Comparison of ENCODE assay signal across 7 cellular contexts in the genomic region with DNA sequence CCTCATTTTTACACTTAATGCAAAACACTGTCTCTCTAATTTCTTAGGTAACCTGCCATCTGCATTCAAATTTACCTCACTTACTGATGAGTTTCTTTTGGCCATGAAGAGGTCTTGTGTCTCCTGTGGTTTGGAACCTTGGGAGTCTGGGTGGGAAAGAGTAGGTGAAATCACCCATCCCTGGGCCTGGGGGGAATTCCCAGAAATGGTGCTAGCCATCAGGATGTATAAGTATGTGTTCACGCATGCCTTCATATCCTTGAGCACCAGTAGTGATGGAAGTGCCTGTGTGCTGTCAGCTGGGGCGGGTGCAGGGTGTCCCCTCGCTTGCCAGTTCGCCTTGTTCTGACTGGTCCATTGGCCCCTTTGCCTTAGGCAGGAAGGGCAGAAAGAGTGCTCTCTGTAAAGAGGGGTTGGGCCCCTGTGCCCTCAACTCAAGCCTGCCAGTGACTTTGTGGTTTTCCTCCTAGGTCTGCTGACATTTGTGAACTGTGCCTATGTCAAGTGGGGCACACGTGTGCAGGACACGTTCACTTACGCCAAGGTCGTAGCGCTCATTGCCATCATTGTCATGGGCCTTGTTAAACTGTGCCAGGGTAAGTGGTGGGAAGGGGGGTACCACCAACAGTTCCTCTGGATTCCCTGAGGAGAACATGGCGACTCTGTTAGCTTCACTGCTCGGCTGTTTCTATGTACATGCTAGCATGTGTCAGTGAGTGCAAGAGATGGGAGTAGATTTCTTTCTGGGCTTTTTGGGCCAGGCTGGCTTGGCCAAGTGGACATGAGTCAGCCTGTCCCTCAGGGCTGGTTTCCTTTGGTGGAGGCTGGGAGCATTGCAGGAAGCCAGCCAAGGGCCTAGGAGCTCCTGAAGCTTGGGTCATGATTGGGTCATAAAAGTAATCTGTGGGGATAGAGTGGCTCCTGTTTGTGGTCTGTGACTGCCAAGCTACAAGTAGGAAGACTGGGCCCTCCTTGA. TPM values are rescaled to one million over a fixed set of nuclear protein-coding genes. Genes with fewer than 3 reads are reported as not detected.
DNase-seq lines count a peak whose midpoint lies in the region; ATAC-seq and TF ChIP-seq lines count a peak whose summit lies in the region.

No MANE protein-coding gene starts in this region.

- H3K36me3 ChIP-seq in Karpas-422 (ENCODE audit: insufficient read depth, low read length) (peaks cover 25% of the 10 kb centered on the region), heart right ventricle (peaks cover 0 to 59% (median 22%) of the 10 kb centered on the region in 9 donors), thymus (ENCODE audit: control insufficient read depth, insufficient read depth) (peaks cover 47% of the 10 kb centered on the region)

- H2AFZ ChIP-seq in Karpas-422 (ENCODE audit: low read length) = no peak overlapping the region

- no peaks in the 10 kb centered on the region for H3K9me2 ChIP-seq in Karpas-422 (replicated peaks; ENCODE audit: insufficient read depth, low read length)

- DNase-seq in Karpas-422 (no peak), heart right ventricle (peak; percentile 68 to 77), NCI-H345 treated with DMSO at 0.1 percent for 48 hours (lab: John Stamatoyannopoulos, UW; ENCODE audit: unreplicated experiment) (no peak), NOMO-1 treated with dmso at 0.1 percent for 144 hours (lab: John Stamatoyannopoulos, UW; ENCODE audit: unreplicated experiment) (no peak), NOMO-1 treated with DMSO at 0.1 percent for 48 hours (lab: John Stamatoyannopoulos, UW; ENCODE audit: unreplicated experiment) (no peak)
- no peak for DNase-seq in activated T-helper 2 cell treated with anti-CD3 and anti-CD28 coated beads, Interferon-gamma antibody, Interleukin-2, Interleukin-4, amounts not matched to agents 10 μg/mL and 5 μg/mL and 100 μg/mL, durations not matched to agents 14 hours and 24 hours and 36 hours (ENCODE audit: low spot score)

- H3K9ac ChIP-seq in Karpas-422 (ENCODE audit: low read length) = no peak overlapping the region

- H3K27ac Mint-ChIP-seq in activated T-helper 2 cell treated with anti-CD3 and anti-CD28 coated beads, Interferon-gamma antibody, Interleukin-2, Interleukin-4, amounts not matched to agents 10 μg/mL and 5 μg/mL and 100 μg/mL, durations not matched to agents 14 hours and 24 hours and 36 hours = peak overlapping the region; percentile 94

- H3K27me3 ChIP-seq in Karpas-422 (ENCODE audit: low read length) (no peaks in the 10 kb centered on the region), heart right ventricle (no peaks in the 10 kb centered on the region), thymus (ENCODE audit: control insufficient read depth, insufficient read depth) (no peaks in the 10 kb centered on the region)

- peak in 2 of 9 donors; percentile 12 to 15 for TF ChIP-seq CTCF in heart right ventricle (IDR thresholded peaks at IDR 0.05)

- H3K4me1 ChIP-seq in Karpas-422 (ENCODE audit: low read length) (peaks cover 89% of the 10 kb centered on the region), heart right ventricle (peaks cover 43 to 97% (median 89%) of the 10 kb centered on the region in 9 donors), thymus (ENCODE audit: control insufficient read depth, insufficient read depth, low read length) (peaks cover 78% of the 10 kb centered on the region)

- peaks cover 8% of the 10 kb centered on the region; the same call in 1 of the 2 replicates for H4K20me1 ChIP-seq in Karpas-422 (ENCODE audit: insufficient read depth, low read depth, low read length)

- WGBS in heart right ventricle, 2 donors = 77 to 85% methylated on average over 11 of the region's 11 CpGs
- 26% methylated on average over 11 of the region's 11 CpGs for WGBS in thymus

- H3K4me3 Mint-ChIP-seq in activated T-helper 2 cell treated with anti-CD3 and anti-CD28 coated beads, Interferon-gamma antibody, Interleukin-2, Interleukin-4, amounts not matched to agents 10 μg/mL and 5 μg/mL and 100 μg/mL, durations not matched to agents 14 hours and 24 hours and 36 hours (ENCODE audit: low read depth) = peak overlapping the region; percentile 1

- ATAC-seq in heart right ventricle = peak; percentile 59 to 83 (median 70)

- H3K27me3 Mint-ChIP-seq in activated T-helper 2 cell treated with anti-CD3 and anti-CD28 coated beads, Interferon-gamma antibody, Interleukin-2, Interleukin-4, amounts not matched to agents 10 μg/mL and 5 μg/mL and 100 μg/mL, durations not matched to agents 14 hours and 24 hours and 36 hours (ENCODE audit: low read depth) = no peaks in the 10 kb centered on the region

- peak overlapping the region; percentile 91 for H3K27ac ChIP-seq in Karpas-422 (ENCODE audit: low read length)
- H3K27ac ChIP-seq in heart right ventricle = peak overlapping the region; percentile 52 to 88 (median 76)
- peak overlapping the region; percentile 95 for H3K27ac ChIP-seq in thymus (ENCODE audit: low read depth)

- H3K9me3 ChIP-seq in Karpas-422 (ENCODE audit: low read length) (no peaks in the 10 kb centered on the region), heart right ventricle (no peaks in the 10 kb centered on the region), thymus (ENCODE audit: control insufficient read depth) (no peaks in the 10 kb centered on the region)

- H3K9me3 Mint-ChIP-seq in activated T-helper 2 cell treated with anti-CD3 and anti-CD28 coated beads, Interferon-gamma antibody, Interleukin-2, Interleukin-4, amounts not matched to agents 10 μg/mL and 5 μg/mL and 100 μg/mL, durations not matched to agents 14 hours and 24 hours and 36 hours = no peaks in the 10 kb centered on the region

- H3K4me1 Mint-ChIP-seq in activated T-helper 2 cell treated with anti-CD3 and anti-CD28 coated beads, Interferon-gamma antibody, Interleukin-2, Interleukin-4, amounts not matched to agents 10 μg/mL and 5 μg/mL and 100 μg/mL, durations not matched to agents 14 hours and 24 hours and 36 hours (ENCODE audit: low read depth) = peaks cover 85% of the 10 kb centered on the region

- intact Hi-C loops in activated T-helper 2 cell treated with anti-CD3 and anti-CD28 coated beads, Interferon-gamma antibody, Interleukin-2, Interleukin-4, amounts not matched to agents 10 μg/mL and 5 μg/mL and 100 μg/mL, durations not matched to agents 14 hours and 24 hours and 36 hours (cut with micrococcal nuclease) = loop anchor here (10.0 kb wide), 1 partner anchor 203 kb away; a partner anchor contains a TSS
- intact Hi-C loops in heart right ventricle (cut with DNase I) = loop anchor here in 1 of 10 donors (2.0 kb wide), 1 partner anchor 23 kb away; a partner anchor contains a TSS

- H3K36me3 Mint-ChIP-seq in activated T-helper 2 cell treated with anti-CD3 and anti-CD28 coated beads, Interferon-gamma antibody, Interleukin-2, Interleukin-4, amounts not matched to agents 10 μg/mL and 5 μg/mL and 100 μg/mL, durations not matched to agents 14 hours and 24 hours and 36 hours (ENCODE audit: low read depth) = peaks cover 82% of the 10 kb centered on the region

- no peak overlapping the region for H3K4me3 ChIP-seq in Karpas-422 (ENCODE audit: low read length)
- no peak overlapping the region for H3K4me3 ChIP-seq in heart right ventricle
- H3K4me3 ChIP-seq in thymus (ENCODE audit: low read length) = peak overlapping the region; percentile 23

- no peak overlapping the region for H3K4me2 ChIP-seq in Karpas-422 (ENCODE audit: low read depth, low read length, poor library complexity, severe bottlenecking)

- H3K79me2 ChIP-seq in Karpas-422 (ENCODE audit: low read length) = peaks cover 59% of the 10 kb centered on the region

RNA-seq across cellular contexts. Expression of a gene that starts 23.2 kb away (rescaled TPM):
- 13.3 and 28.0 TPM in 2 replicates for total RNA-seq in Karpas-422 (2014; rRNA removed; shearing (Covaris generic); ENCODE audit: low replicate concordance)
- 24.7 and 26.7 TPM in 2 replicates for total RNA-seq in activated T-helper 2 cell treated with anti-CD3 and anti-CD28 coated beads, Interferon-gamma antibody, Interleukin-2, Interleukin-4, amounts not matched to agents 10 μg/mL and 5 μg/mL and 100 μg/mL, durations not matched to agents 14 hours and 24 hours and 36 hours
- 10 to 100 TPM in 9 of 10 donors, 1 to 10 TPM in 1; 9.9 to 14.4 (median 12.8) TPM for total RNA-seq in heart right ventricle
- polyA plus RNA-seq in heart right ventricle (1 to 10 TPM; 7.3 to 9.6 TPM), thymus (12.8 TPM)

RNA-seq across cellular contexts. Expression of a gene that starts 23.2 kb away (rescaled TPM):
- 44.2 and 83.2 TPM in 2 replicates for total RNA-seq in Karpas-422 (2014; rRNA removed; shearing (Covaris generic); ENCODE audit: low replicate concordance)
- total RNA-seq in activated T-helper 2 cell treated with anti-CD3 and anti-CD28 coated beads, Interferon-gamma antibody, Interleukin-2, Interleukin-4, amounts not matched to agents 10 μg/mL and 5 μg/mL and 100 μg/mL, durations not matched to agents 14 hours and 24 hours and 36 hours = 107 and 108 TPM in 2 replicates
- 10 to 100 TPM; 28.4 to 59.2 (median 42.4) TPM for total RNA-seq in heart right ventricle
- 10 to 100 TPM; 22.6 to 85.6 TPM for polyA plus RNA-seq in heart right ventricle
- 47.3 TPM for polyA plus RNA-seq in thymus

RNA-seq across cellular contexts. Expression of a gene that starts 23.3 kb away (rescaled TPM):
- total RNA-seq in Karpas-422 (2014; rRNA removed; shearing (Covaris generic); ENCODE audit: low replicate concordance) = 43.9 and 44.6 TPM in 2 replicates
- total RNA-seq in activated T-helper 2 cell treated with anti-CD3 and anti-CD28 coated beads, Interferon-gamma antibody, Interleukin-2, Interleukin-4, amounts not matched to agents 10 μg/mL and 5 μg/mL and 100 μg/mL, durations not matched to agents 14 hours and 24 hours and 36 hours = 80.5 and 90.7 TPM in 2 replicates
- 10 to 100 TPM; 22.0 to 39.2 (median 30.7) TPM for total RNA-seq in heart right ventricle
- polyA plus RNA-seq in heart right ventricle (10 to 100 TPM; 18.1 to 57.8 TPM), thymus (65.5 TPM)

RNA-seq across cellular contexts. Expression of a gene that starts 42.4 kb away (rescaled TPM):
- total RNA-seq in Karpas-422 (2014; rRNA removed; shearing (Covaris generic); ENCODE audit: low replicate concordance) = 8.7 and 14.3 TPM in 2 replicates
- total RNA-seq in activated T-helper 2 cell treated with anti-CD3 and anti-CD28 coated beads, Interferon-gamma antibody, Interleukin-2, Interleukin-4, amounts not matched to agents 10 μg/mL and 5 μg/mL and 100 μg/mL, durations not matched to agents 14 hours and 24 hours and 36 hours = 9.0 and 10.3 TPM in 2 replicates
- 10 to 100 TPM; 31.0 to 62.1 (median 44.0) TPM for total RNA-seq in heart right ventricle
- 10 to 100 TPM; 33.1 to 33.7 TPM for polyA plus RNA-seq in heart right ventricle
- polyA plus RNA-seq in thymus = 13.1 TPM

RNA-seq across cellular contexts. Expression of a gene that starts 51.6 kb away (rescaled TPM):
- total RNA-seq in Karpas-422 (2014; rRNA removed; shearing (Covaris generic); ENCODE audit: low replicate concordance) = not detected in 2 replicates
- 0.23 and 0.34 TPM in 2 replicates for total RNA-seq in activated T-helper 2 cell treated with anti-CD3 and anti-CD28 coated beads, Interferon-gamma antibody, Interleukin-2, Interleukin-4, amounts not matched to agents 10 μg/mL and 5 μg/mL and 100 μg/mL, durations not matched to agents 14 hours and 24 hours and 36 hours
- 1 to 10 TPM in 1 of 10 donors, under 1 TPM in 9; 0.07 to 1.0 (median 0.44) TPM for total RNA-seq in heart right ventricle
- polyA plus RNA-seq in heart right ventricle (under 1 TPM; 0.25 to 0.66 TPM), thymus (10.7 TPM)

Comparison
In these comparisons a context has a peak if more than half of its experiments do, and no peak if none do; other contexts are left out.
1. DNase-seq: peak in heart right ventricle (2 of 2); none in Karpas-422 (single experiment), activated T-helper 2 cell treated with anti-CD3 and anti-CD28 coated beads, Interferon-gamma antibody, Interleukin-2, Interleukin-4, amounts not matched to agents 10 μg/mL and 5 μg/mL and 100 μg/mL, durations not matched to agents 14 hours and 24 hours and 36 hours (single experiment), NCI-H345 treated with DMSO at 0.1 percent for 48 hours (single experiment), NOMO-1 treated with dmso at 0.1 percent for 144 hours (single experiment) and NOMO-1 treated with DMSO at 0.1 percent for 48 hours (single experiment).
2. Peak in every context shown above with its lines, with median percentiles within 50 percentile points of each other: H3K27ac ChIP-seq.